1 cellular context compared by ENCODE assay signal in genomic region chr1:185497177-185497576, GRCh38.
TF ChIP-seq lines count a peak whose summit lies in the region.

No MANE protein-coding gene starts in this region.

TF ChIP-seq in K562, 482 proteins besides CTCF, POLR2A, EP300 and RAD21 (continued from another document):
- TF ChIP-seq ZNF318 (IDR thresholded peaks at IDR 0.05; ENCODE audit: borderline replicate concordance in 1 of 2, low read depth in 1 of 2) (no peak), ZFP36 (IDR thresholded peaks at IDR 0.05; ENCODE audit: low read depth, low read length, partially characterized antibody) (peak; percentile 67), PURB (CRISPR knock-in tag; IDR thresholded peaks at IDR 0.05; ENCODE audit: low read depth) (no peak), RBM25 (IDR thresholded peaks at IDR 0.05; ENCODE audit: low read depth, low read length, severe bottlenecking) (peak; percentile 75), ZNF395 (CRISPR knock-in tag; IDR thresholded peaks at IDR 0.05) (no peak), ZNF24 (IDR thresholded peaks at IDR 0.05) (no peak)
- TF ChIP-seq, protein P1, sequence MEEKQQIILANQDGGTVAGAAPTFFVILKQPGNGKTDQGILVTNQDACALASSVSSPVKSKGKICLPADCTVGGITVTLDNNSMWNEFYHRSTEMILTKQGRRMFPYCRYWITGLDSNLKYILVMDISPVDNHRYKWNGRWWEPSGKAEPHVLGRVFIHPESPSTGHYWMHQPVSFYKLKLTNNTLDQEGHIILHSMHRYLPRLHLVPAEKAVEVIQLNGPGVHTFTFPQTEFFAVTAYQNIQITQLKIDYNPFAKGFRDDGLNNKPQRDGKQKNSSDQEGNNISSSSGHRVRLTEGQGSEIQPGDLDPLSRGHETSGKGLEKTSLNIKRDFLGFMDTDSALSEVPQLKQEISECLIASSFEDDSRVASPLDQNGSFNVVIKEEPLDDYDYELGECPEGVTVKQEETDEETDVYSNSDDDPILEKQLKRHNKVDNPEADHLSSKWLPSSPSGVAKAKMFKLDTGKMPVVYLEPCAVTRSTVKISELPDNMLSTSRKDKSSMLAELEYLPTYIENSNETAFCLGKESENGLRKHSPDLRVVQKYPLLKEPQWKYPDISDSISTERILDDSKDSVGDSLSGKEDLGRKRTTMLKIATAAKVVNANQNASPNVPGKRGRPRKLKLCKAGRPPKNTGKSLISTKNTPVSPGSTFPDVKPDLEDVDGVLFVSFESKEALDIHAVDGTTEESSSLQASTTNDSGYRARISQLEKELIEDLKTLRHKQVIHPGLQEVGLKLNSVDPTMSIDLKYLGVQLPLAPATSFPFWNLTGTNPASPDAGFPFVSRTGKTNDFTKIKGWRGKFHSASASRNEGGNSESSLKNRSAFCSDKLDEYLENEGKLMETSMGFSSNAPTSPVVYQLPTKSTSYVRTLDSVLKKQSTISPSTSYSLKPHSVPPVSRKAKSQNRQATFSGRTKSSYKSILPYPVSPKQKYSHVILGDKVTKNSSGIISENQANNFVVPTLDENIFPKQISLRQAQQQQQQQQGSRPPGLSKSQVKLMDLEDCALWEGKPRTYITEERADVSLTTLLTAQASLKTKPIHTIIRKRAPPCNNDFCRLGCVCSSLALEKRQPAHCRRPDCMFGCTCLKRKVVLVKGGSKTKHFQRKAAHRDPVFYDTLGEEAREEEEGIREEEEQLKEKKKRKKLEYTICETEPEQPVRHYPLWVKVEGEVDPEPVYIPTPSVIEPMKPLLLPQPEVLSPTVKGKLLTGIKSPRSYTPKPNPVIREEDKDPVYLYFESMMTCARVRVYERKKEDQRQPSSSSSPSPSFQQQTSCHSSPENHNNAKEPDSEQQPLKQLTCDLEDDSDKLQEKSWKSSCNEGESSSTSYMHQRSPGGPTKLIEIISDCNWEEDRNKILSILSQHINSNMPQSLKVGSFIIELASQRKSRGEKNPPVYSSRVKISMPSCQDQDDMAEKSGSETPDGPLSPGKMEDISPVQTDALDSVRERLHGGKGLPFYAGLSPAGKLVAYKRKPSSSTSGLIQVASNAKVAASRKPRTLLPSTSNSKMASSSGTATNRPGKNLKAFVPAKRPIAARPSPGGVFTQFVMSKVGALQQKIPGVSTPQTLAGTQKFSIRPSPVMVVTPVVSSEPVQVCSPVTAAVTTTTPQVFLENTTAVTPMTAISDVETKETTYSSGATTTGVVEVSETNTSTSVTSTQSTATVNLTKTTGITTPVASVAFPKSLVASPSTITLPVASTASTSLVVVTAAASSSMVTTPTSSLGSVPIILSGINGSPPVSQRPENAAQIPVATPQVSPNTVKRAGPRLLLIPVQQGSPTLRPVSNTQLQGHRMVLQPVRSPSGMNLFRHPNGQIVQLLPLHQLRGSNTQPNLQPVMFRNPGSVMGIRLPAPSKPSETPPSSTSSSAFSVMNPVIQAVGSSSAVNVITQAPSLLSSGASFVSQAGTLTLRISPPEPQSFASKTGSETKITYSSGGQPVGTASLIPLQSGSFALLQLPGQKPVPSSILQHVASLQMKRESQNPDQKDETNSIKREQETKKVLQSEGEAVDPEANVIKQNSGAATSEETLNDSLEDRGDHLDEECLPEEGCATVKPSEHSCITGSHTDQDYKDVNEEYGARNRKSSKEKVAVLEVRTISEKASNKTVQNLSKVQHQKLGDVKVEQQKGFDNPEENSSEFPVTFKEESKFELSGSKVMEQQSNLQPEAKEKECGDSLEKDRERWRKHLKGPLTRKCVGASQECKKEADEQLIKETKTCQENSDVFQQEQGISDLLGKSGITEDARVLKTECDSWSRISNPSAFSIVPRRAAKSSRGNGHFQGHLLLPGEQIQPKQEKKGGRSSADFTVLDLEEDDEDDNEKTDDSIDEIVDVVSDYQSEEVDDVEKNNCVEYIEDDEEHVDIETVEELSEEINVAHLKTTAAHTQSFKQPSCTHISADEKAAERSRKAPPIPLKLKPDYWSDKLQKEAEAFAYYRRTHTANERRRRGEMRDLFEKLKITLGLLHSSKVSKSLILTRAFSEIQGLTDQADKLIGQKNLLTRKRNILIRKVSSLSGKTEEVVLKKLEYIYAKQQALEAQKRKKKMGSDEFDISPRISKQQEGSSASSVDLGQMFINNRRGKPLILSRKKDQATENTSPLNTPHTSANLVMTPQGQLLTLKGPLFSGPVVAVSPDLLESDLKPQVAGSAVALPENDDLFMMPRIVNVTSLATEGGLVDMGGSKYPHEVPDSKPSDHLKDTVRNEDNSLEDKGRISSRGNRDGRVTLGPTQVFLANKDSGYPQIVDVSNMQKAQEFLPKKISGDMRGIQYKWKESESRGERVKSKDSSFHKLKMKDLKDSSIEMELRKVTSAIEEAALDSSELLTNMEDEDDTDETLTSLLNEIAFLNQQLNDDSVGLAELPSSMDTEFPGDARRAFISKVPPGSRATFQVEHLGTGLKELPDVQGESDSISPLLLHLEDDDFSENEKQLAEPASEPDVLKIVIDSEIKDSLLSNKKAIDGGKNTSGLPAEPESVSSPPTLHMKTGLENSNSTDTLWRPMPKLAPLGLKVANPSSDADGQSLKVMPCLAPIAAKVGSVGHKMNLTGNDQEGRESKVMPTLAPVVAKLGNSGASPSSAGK (IDR thresholded peaks at IDR 0.05): no peak
TF ChIP-seq in K562: peak in this region for 2.
